33 cellular contexts compared by ENCODE assay signal in genomic region chr19:40380199-40381037, GRCh38. TPM values are rescaled to one million over a fixed set of nuclear protein-coding genes. Genes with fewer than 3 reads are reported as not detected.
"Had no signal": no experiment of that assay in that cellular context is flagged by ENCODE, and none has a peak within 500 bp of the region (broad histone marks: within the 10 kb centered on the region; RNA-seq: fewer than 3 reads in every experiment).

No MANE protein-coding gene starts in this region.

- ATAC-seq: activated T-cell treated with anti-CD3 and anti-CD28 coated beads, Interleukin-2, amount 50 U/mL, for 4 hours; activated T-helper 17 cell treated with anti-CD3 and anti-CD28 coated beads, Interleukin-2, amount 50 U/mL, for 72 hours; left ventricle myocardium superior; stimulated activated naive B cell treated with anti-CD40 and anti-IgM and Interleukin-4, amounts not matched to agents 10 μg/mL and 1 μg/mL and 100 μg/mL, for 72 hours; upper lobe of right lung had no signal

- H3K9ac ChIP-seq: parathyroid adenoma had no signal

- H3K27ac ChIP-seq: brain microvascular endothelial cell, epithelial cell of prostate, esophagus squamous epithelium, parathyroid adenoma, psoas muscle, stomach, thyroid gland, upper lobe of right lung had no signal

- H3K27me3 Mint-ChIP-seq: activated CD4-positive, alpha-beta T cell treated with anti-CD3 and anti-CD28 coated beads, Interleukin-2, amount 10 ng/mL, durations not matched to agents 24 days and 14 days; activated T-helper 17 cell treated with anti-CD3 and anti-CD28 coated beads, Interleukin-2, amount 50 U/mL, for 72 hours had no signal

- H3K27me3 ChIP-seq: brain microvascular endothelial cell, esophagus squamous epithelium, stomach, thyroid gland, upper lobe of right lung had no signal

- H3K9me3 Mint-ChIP-seq: activated CD4-positive, alpha-beta memory T cell treated with anti-CD3 and anti-CD28 coated beads, Interleukin-2, amount 10 ng/mL, durations not matched to agents 7 days and 5 days; activated CD4-positive, alpha-beta T cell treated with anti-CD3 and anti-CD28 coated beads, Interleukin-2, amount 10 ng/mL, durations not matched to agents 24 days and 14 days; activated T-cell treated with anti-CD3 and anti-CD28 coated beads, Interleukin-2, amount 50 U/mL, for 4 hours; activated T-helper 17 cell treated with anti-CD3 and anti-CD28 coated beads, Interleukin-2, amount 50 U/mL, for 72 hours; mesothelial cell of epicardium; naive B cell; nephron progenitor cell; stimulated activated naive B cell treated with anti-CD40 and anti-IgM and Interleukin-4, amounts not matched to agents 10 μg/mL and 1 μg/mL and 100 μg/mL, for 72 hours had no signal

- H3K9me3 ChIP-seq: esophagus squamous epithelium, psoas muscle, stomach, thyroid gland, upper lobe of right lung had no signal

- H2AFZ ChIP-seq: parathyroid adenoma had no signal

- H3K27ac Mint-ChIP-seq: activated CD4-positive, alpha-beta memory T cell treated with anti-CD3 and anti-CD28 coated beads, Interleukin-2, amount 10 ng/mL, durations not matched to agents 7 days and 5 days; activated CD4-positive, alpha-beta T cell treated with anti-CD3 and anti-CD28 coated beads, Interleukin-2, amount 10 ng/mL, durations not matched to agents 24 days and 14 days; activated T-helper 17 cell treated with anti-CD3 and anti-CD28 coated beads, Interleukin-2, amount 50 U/mL, for 72 hours; nephron progenitor cell; stimulated activated naive B cell treated with anti-CD40 and anti-IgM and Interleukin-4, amounts not matched to agents 10 μg/mL and 1 μg/mL and 100 μg/mL, for 72 hours had no signal

- H3K36me3 Mint-ChIP-seq: naive B cell had no signal

- H3K4me3 ChIP-seq: esophagus squamous epithelium, psoas muscle, smooth muscle cell, stomach, thyroid gland, upper lobe of right lung had no signal

- H3K4me1 Mint-ChIP-seq: activated CD4-positive, alpha-beta T cell treated with anti-CD3 and anti-CD28 coated beads, Interleukin-2, amount 10 ng/mL, durations not matched to agents 24 days and 14 days; activated T-helper 17 cell treated with anti-CD3 and anti-CD28 coated beads, Interleukin-2, amount 50 U/mL, for 72 hours; mesothelial cell of epicardium; nephron progenitor cell; stimulated activated naive B cell treated with anti-CD40 and anti-IgM and Interleukin-4, amounts not matched to agents 10 μg/mL and 1 μg/mL and 100 μg/mL, for 72 hours had no signal

- H3K4me3 Mint-ChIP-seq: activated CD4-positive, alpha-beta memory T cell treated with anti-CD3 and anti-CD28 coated beads, Interleukin-2, amount 10 ng/mL, durations not matched to agents 7 days and 5 days; activated CD4-positive, alpha-beta T cell treated with anti-CD3 and anti-CD28 coated beads, Interleukin-2, amount 10 ng/mL, durations not matched to agents 24 days and 14 days; activated T-cell treated with anti-CD3 and anti-CD28 coated beads, Interleukin-2, amount 50 U/mL, for 4 hours; activated T-helper 17 cell treated with anti-CD3 and anti-CD28 coated beads, Interleukin-2, amount 50 U/mL, for 72 hours; mesothelial cell of epicardium; naive B cell; nephron progenitor cell; stimulated activated naive B cell treated with anti-CD40 and anti-IgM and Interleukin-4, amounts not matched to agents 10 μg/mL and 1 μg/mL and 100 μg/mL, for 72 hours had no signal

- DNase-seq: activated CD4-positive, alpha-beta memory T cell treated with anti-CD3 and anti-CD28 coated beads, Interleukin-2, amount 10 ng/mL, durations not matched to agents 7 days and 5 days; activated CD4-positive, alpha-beta T cell treated with anti-CD3 and anti-CD28 coated beads, Interleukin-2, amount 10 ng/mL, durations not matched to agents 24 days and 14 days; activated CD4-positive, CD25-positive, alpha-beta regulatory T cell treated with anti-CD3 and anti-CD28 coated beads, Interleukin-2, amount 50 U/mL, for 72 hours; activated CD8-positive, alpha-beta memory T cell treated with anti-CD3 and anti-CD28 coated beads, Interleukin-2, amount 50 U/mL, for 48 hours; activated gamma-delta T cell treated with Interleukin-2 at 50 U/mL for 16 hours; activated naive CD4-positive, alpha-beta T cell treated with anti-CD3 and anti-CD28 coated beads, Interleukin-2, amount 50 U/mL, for 16 hours; activated T-cell treated with anti-CD3 and anti-CD28 coated beads, Interleukin-2, amount 50 U/mL, for 4 hours; amniotic stem cell; brain microvascular endothelial cell; caudate nucleus; effector CD4-positive, alpha-beta T cell; esophagus squamous epithelium; left ventricle myocardium superior; mammary epithelial cell; naive B cell; nephron progenitor cell; nucleus accumbens; psoas muscle; stimulated activated CD4-positive, alpha-beta T cell treated with anti-CD3 and anti-CD28 coated beads, Interleukin-2, amount 100 ng/mL, for 24 hours; stimulated activated naive B cell treated with anti-CD40 and anti-IgM and Interleukin-4, amounts not matched to agents 10 μg/mL and 1 μg/mL and 100 μg/mL, for 72 hours; stomach; T-helper 2 cell; thyroid gland; upper lobe of right lung had no signal

- FAIRE-seq: astrocyte, colon, endometrium, frontal cortex had no signal

- H3K4me1 ChIP-seq: esophagus squamous epithelium, parathyroid adenoma, psoas muscle, stomach, thyroid gland, upper lobe of right lung had no signal

- H3K79me2 ChIP-seq: parathyroid adenoma had no signal

- H3K4me2 ChIP-seq: smooth muscle cell had no signal

RNA-seq across cellular contexts. Expression of gene HIPK4, which starts 9.6 kb away (rescaled TPM):
- total RNA-seq: activated CD4-positive, alpha-beta T cell treated with anti-CD3 and anti-CD28 coated beads, Interleukin-2, amount 10 ng/mL, durations not matched to agents 24 days and 14 days; activated T-helper 17 cell treated with anti-CD3 and anti-CD28 coated beads, Interleukin-2, amount 50 U/mL, for 72 hours; astrocyte; frontal cortex; left ventricle myocardium superior; smooth muscle cell; stomach had no signal
